In the genomic region with DNA sequence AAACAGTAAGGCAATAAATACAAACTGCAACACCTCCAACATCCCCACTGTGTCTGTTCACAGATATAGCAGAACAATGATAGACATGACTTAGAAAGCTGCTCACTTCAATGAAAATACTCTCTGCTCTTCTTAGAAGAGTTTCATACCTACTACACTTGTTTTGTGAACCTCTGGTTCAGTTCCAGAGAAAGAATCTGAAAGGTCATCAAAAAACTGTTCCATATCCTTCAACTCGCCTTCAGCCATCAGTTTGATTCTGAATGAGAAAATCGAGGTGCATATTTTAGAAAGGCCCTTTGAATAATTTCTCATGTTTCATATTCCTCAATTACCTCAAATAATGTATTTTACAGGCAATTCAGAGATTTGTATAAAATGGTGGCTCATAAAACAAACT, we compare ENCODE assay signal across 31 cellular contexts.
"Had no signal": no experiment of that assay in that cellular context is flagged by ENCODE, and none has a peak within 500 bp of the region (broad histone marks: within the 10 kb centered on the region; RNA-seq: fewer than 3 reads in every experiment).

No MANE protein-coding gene starts in this region.

- H3K4me3 ChIP-seq: adrenal gland, ascending aorta, esophagus muscularis mucosa, hepatocyte, left lung, lung, ovary, psoas muscle, right atrium auricular region, stomach, testis, vagina had no signal

- H3K27ac ChIP-seq: adrenal gland, ascending aorta, brain microvascular endothelial cell, esophagus muscularis mucosa, hepatocyte, left lung, neutrophil, ovary, psoas muscle, right atrium auricular region, stomach, testis, vagina, WERI-Rb-1 had no signal

- H3K27me3 Mint-ChIP-seq: activated naive CD4-positive, alpha-beta T cell treated with anti-CD3 and anti-CD28 coated beads, Interleukin-2, amount 10 ng/mL, durations not matched to agents 7 days and 5 days; effector memory CD8-positive, alpha-beta T cell; type B pancreatic cell had no signal

- ATAC-seq: activated CD8-positive, alpha-beta T cell treated with anti-CD3 and anti-CD28 coated beads, Interleukin-2, amount 10 ng/mL, durations not matched to agents 7 days and 5 days; activated T-cell treated with anti-CD3 and anti-CD28 coated beads, Interleukin-2, amount 50 U/mL, for 4 hours; effector memory CD8-positive, alpha-beta T cell; left lung; natural killer cell; psoas muscle had no signal

- H3K9me3 Mint-ChIP-seq: activated naive CD4-positive, alpha-beta T cell treated with anti-CD3 and anti-CD28 coated beads, Interleukin-2, amount 10 ng/mL, durations not matched to agents 7 days and 5 days; activated T-cell treated with anti-CD3 and anti-CD28 coated beads, Interleukin-2, amount 50 U/mL, for 4 hours; effector memory CD8-positive, alpha-beta T cell; natural killer cell; T-helper 2 cell treated with Interferon-gamma antibody and Interleukin-4, amounts not matched to agents 5 μg/mL and 100 μg/mL, for 36 hours; type B pancreatic cell had no signal

- H3K4me3 Mint-ChIP-seq: activated CD8-positive, alpha-beta T cell treated with anti-CD3 and anti-CD28 coated beads, Interleukin-2, amount 10 ng/mL, durations not matched to agents 7 days and 5 days; activated naive CD4-positive, alpha-beta T cell treated with anti-CD3 and anti-CD28 coated beads, Interleukin-2, amount 10 ng/mL, durations not matched to agents 7 days and 5 days; activated T-cell treated with anti-CD3 and anti-CD28 coated beads, Interleukin-2, amount 50 U/mL, for 4 hours; effector memory CD8-positive, alpha-beta T cell; natural killer cell; T-helper 2 cell treated with Interferon-gamma antibody and Interleukin-4, amounts not matched to agents 5 μg/mL and 100 μg/mL, for 36 hours; type B pancreatic cell had no signal

- H3K27ac Mint-ChIP-seq: activated CD8-positive, alpha-beta T cell treated with anti-CD3 and anti-CD28 coated beads, Interleukin-2, amount 10 ng/mL, durations not matched to agents 7 days and 5 days; T-helper 2 cell treated with Interferon-gamma antibody and Interleukin-4, amounts not matched to agents 5 μg/mL and 100 μg/mL, for 36 hours had no signal

- H3K27me3 ChIP-seq: adrenal gland, ascending aorta, brain microvascular endothelial cell, esophagus muscularis mucosa, hepatocyte, left lung, neutrophil, ovary, right atrium auricular region, stomach, testis, vagina had no signal

- H3K36me3 Mint-ChIP-seq: natural killer cell had no signal

- DNase-seq: activated CD4-positive, alpha-beta T cell treated with anti-CD3 and anti-CD28 coated beads, Interleukin-2, amount 50 U/mL, for 1 hour; activated CD4-positive, CD25-positive, alpha-beta regulatory T cell treated with anti-CD3 and anti-CD28 coated beads, Interleukin-2, amount 50 U/mL, for 72 hours; activated CD8-positive, alpha-beta T cell treated with anti-CD3 and anti-CD28 coated beads, Interleukin-2, amount 10 ng/mL, durations not matched to agents 7 days and 5 days; activated effector memory CD4-positive, alpha-beta T cell treated with Interleukin-2 at 50 U/mL for 16 hours; activated naive CD4-positive, alpha-beta T cell treated with anti-CD3 and anti-CD28 coated beads, Interleukin-2, amount 10 ng/mL, durations not matched to agents 7 days and 5 days; activated T-cell treated with anti-CD3 and anti-CD28 coated beads, Interleukin-2, amount 50 U/mL, for 4 hours; adrenal gland; brain microvascular endothelial cell; central memory CD4-positive, alpha-beta T cell; dermis blood vessel endothelial cell; effector memory CD8-positive, alpha-beta T cell; glutamatergic neuron; kidney glomerular epithelial cell; left lung; natural killer cell; ovary; psoas muscle; stimulated activated CD4-positive, alpha-beta T cell treated with anti-CD3 and anti-CD28 coated beads, Interleukin-12 subunit alpha, Interleukin-12 subunit beta, amount 100 ng/mL, for 4 hours; stimulated activated CD4-positive, alpha-beta T cell treated with anti-CD3 and anti-CD28 coated beads, Interleukin-4, amount 100 ng/mL, for 4 hours; stomach; testis; WERI-Rb-1 had no signal

- H3K36me3 ChIP-seq: ovary had no signal

- H3K4me2 ChIP-seq: hepatocyte had no signal

- H3K9me3 ChIP-seq: adrenal gland, ascending aorta, esophagus muscularis mucosa, left lung, neutrophil, ovary, psoas muscle, right atrium auricular region, stomach, testis, vagina had no signal

- H2AFZ ChIP-seq: hepatocyte had no signal
